8 cellular contexts compared by ENCODE assay signal in the genomic region with DNA sequence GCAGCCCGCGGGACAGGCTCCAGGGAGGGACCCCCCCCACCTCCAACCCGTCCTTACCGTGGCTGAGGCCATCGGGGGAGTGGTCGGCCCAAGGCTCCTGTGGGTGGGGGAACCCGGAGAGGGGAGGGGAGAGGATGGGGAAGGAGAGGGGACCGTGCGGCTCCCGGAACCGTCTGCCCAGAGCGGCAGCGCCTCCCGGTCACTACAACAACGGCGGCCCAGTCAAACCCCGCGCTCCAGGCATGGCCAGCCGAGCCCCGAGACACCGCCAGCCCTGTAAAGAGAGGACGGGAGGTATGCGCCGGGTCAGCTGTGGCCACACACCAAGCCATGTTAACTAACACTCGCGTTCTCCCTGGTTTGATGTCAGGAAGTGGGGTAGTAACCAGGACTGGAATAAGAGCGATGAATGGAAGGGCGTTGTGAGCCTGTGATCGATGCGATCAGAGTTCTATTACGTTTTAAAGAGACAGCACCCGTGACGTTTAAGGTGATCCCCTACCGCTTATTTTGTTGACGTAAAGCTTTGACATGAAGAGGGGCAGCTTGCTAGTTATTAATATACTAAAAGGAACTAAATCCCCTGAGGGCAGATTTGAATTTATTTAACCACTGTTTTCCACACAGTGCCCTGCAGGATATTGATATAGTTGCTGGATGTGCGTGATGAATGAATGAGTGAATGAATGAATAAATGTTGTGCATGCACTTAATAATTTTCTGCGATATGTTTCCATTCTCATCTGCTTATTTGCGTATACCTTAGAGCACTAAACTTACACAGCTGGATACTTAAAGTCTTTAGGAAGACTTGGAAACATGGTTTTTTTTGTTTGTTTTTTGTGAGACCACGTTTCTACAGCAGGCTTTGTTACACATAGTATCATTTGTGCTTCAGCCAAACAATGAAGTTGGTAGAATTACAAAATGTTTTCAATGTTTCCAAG. TPM values are rescaled to one million over a fixed set of nuclear protein-coding genes. Genes with fewer than 3 reads are reported as not detected.
DNase-seq lines count a peak whose midpoint lies in the region; ATAC-seq and TF ChIP-seq lines count a peak whose summit lies in the region.

A gene (minus strand): TSS at position 224 of the 947 bp plus-strand sequence. CDS start 152 bp downstream, at position 72.

- ATAC-seq in GM19372 (IDR thresholded peaks at IDR 0.05; ENCODE audit: low read depth, unreplicated experiment) = peak; percentile 67
- peak; percentile 52 for ATAC-seq in HG03520 (IDR thresholded peaks at IDR 0.05; ENCODE audit: unreplicated experiment)

- intact Hi-C loops in activated CD4-positive, alpha-beta T cell treated with anti-CD3 and anti-CD28 coated beads, Interleukin-2, amount 10 ng/mL, durations not matched to agents 24 days and 14 days (cut with micrococcal nuclease) = loop anchor here (1.0 to 5.0 kb wide), 7 partner anchors 174 to 1384 kb away; a partner anchor contains a TSS

- no peak for TF ChIP-seq CTCF in coronary artery (IDR thresholded peaks at IDR 0.05)

- H4K20me1 ChIP-seq in BLaER1 treated with 17β-estradiol and CSF1 and Interleukin-3, amounts not matched to agents 10 nM and 100 nM = peaks cover 0 to 30% (median 10%) of the 10 kb centered on the region in 11 experiments; a peak in 14 of 22 replicates

- H3K4me2 ChIP-seq in BLaER1 treated with 17β-estradiol and CSF1 and Interleukin-3, amounts not matched to agents 10 nM and 100 nM = peak within 1 kb of the TSS; percentile 76 to 97 (median 92)

- peak within 1 kb of the TSS; percentile 98 for H3K4me3 Mint-ChIP-seq in activated CD4-positive, alpha-beta T cell treated with anti-CD3 and anti-CD28 coated beads, Interleukin-2, amount 10 ng/mL, durations not matched to agents 24 days and 14 days

- DNase-seq in NCI-H526 (lab: John Stamatoyannopoulos, UW) (peak; percentile 94), coronary artery (ENCODE audit: low spot score) (peak; percentile 88)
- DNase-seq in activated CD4-positive, alpha-beta T cell treated with anti-CD3 and anti-CD28 coated beads, Interleukin-2, amount 10 ng/mL, durations not matched to agents 24 days and 14 days = peak; percentile 92
- DNase-seq in stimulated activated CD4-positive, alpha-beta T cell treated with anti-CD3 and anti-CD28 coated beads, Interleukin-1b, Interleukin-23, amount 100 ng/mL, for 4 hours (ENCODE audit: low read depth in 2 of 2) = peak; percentile 51 to 67

- H3K4me1 ChIP-seq in BLaER1 treated with 17β-estradiol and CSF1 and Interleukin-3, amounts not matched to agents 10 nM and 100 nM = peaks cover 29 to 68% (median 50%) of the 10 kb centered on the region in 10 experiments

- H3K27me3 Mint-ChIP-seq in activated CD4-positive, alpha-beta T cell treated with anti-CD3 and anti-CD28 coated beads, Interleukin-2, amount 10 ng/mL, durations not matched to agents 24 days and 14 days = no peaks in the 10 kb centered on the region

- H3K27ac Mint-ChIP-seq in activated CD4-positive, alpha-beta T cell treated with anti-CD3 and anti-CD28 coated beads, Interleukin-2, amount 10 ng/mL, durations not matched to agents 24 days and 14 days = peak within 1 kb of the TSS; percentile 99

- H3K27ac ChIP-seq in BLaER1 treated with 17β-estradiol and CSF1 and Interleukin-3, amounts not matched to agents 10 nM and 100 nM = peak within 1 kb of the TSS; percentile 83 to 93 (median 87)
- H3K27ac ChIP-seq in coronary artery = peak within 1 kb of the TSS; percentile 92 to 97
- H3K27ac ChIP-seq in layer of hippocampus (ENCODE audit: low read depth, low read length) = peak within 1 kb of the TSS; percentile 99

- H3K4me3 ChIP-seq in BLaER1 treated with 17β-estradiol and CSF1 and Interleukin-3, amounts not matched to agents 10 nM and 100 nM = peak within 1 kb of the TSS; percentile 94 to 100 (median 99)
- H3K4me3 ChIP-seq in coronary artery = peak within 1 kb of the TSS; percentile 97

- H3K9ac ChIP-seq in BLaER1 treated with 17β-estradiol and CSF1 and Interleukin-3, amounts not matched to agents 10 nM and 100 nM = peak within 1 kb of the TSS; percentile 85 to 94 (median 91)

- peaks cover 32% of the 10 kb centered on the region for H3K36me3 Mint-ChIP-seq in activated CD4-positive, alpha-beta T cell treated with anti-CD3 and anti-CD28 coated beads, Interleukin-2, amount 10 ng/mL, durations not matched to agents 24 days and 14 days (ENCODE audit: low read depth)

- no peaks in the 10 kb centered on the region for H3K27me3 ChIP-seq in BLaER1 treated with 17β-estradiol and CSF1 and Interleukin-3, amounts not matched to agents 10 nM and 100 nM
- H3K27me3 ChIP-seq in layer of hippocampus (ENCODE audit: control insufficient read depth, insufficient read depth, low read length) = no peaks in the 10 kb centered on the region

- peaks cover 50% of the 10 kb centered on the region for H3K4me1 Mint-ChIP-seq in activated CD4-positive, alpha-beta T cell treated with anti-CD3 and anti-CD28 coated beads, Interleukin-2, amount 10 ng/mL, durations not matched to agents 24 days and 14 days

- H3K9me3 ChIP-seq in BLaER1 treated with 17β-estradiol and CSF1 and Interleukin-3, amounts not matched to agents 10 nM and 100 nM (replicated peaks in 1 of 11) = peaks cover 0 to 5% (median 0%) of the 10 kb centered on the region in 11 experiments; a peak in 2 of 22 replicates

- no peaks in the 10 kb centered on the region for H3K9me3 Mint-ChIP-seq in activated CD4-positive, alpha-beta T cell treated with anti-CD3 and anti-CD28 coated beads, Interleukin-2, amount 10 ng/mL, durations not matched to agents 24 days and 14 days

- H3K36me3 ChIP-seq in BLaER1 treated with 17β-estradiol and CSF1 and Interleukin-3, amounts not matched to agents 10 nM and 100 nM = peaks cover 13 to 30% (median 19%) of the 10 kb centered on the region in 11 experiments; a peak in 20 of 22 replicates

RNA-seq across cellular contexts. Expression of the gene that starts here (rescaled TPM):
- total RNA-seq in activated CD4-positive, alpha-beta T cell treated with anti-CD3 and anti-CD28 coated beads, Interleukin-2, amount 10 ng/mL, durations not matched to agents 24 days and 14 days = 21.5 and 22.6 TPM in 2 replicates

Comparison
In these comparisons a context has a peak if more than half of its experiments do, and no peak if none do; other contexts are left out.
1. Peak in every context shown above with its lines: DNase-seq, ATAC-seq, H3K4me3 ChIP-seq and H3K27ac ChIP-seq.